17 cellular contexts compared by ENCODE assay signal in genomic region chr18:75229437-75229836, GRCh38. TPM values are rescaled to one million over a fixed set of nuclear protein-coding genes. Genes with fewer than 3 reads are reported as not detected.
A peak's percentile ranks its signal among the peaks of the same experiment; 100 is the strongest.
DNase-seq lines count a peak whose midpoint lies in the region; ATAC-seq and TF ChIP-seq lines count a peak whose summit lies in the region.
"Had no signal": no experiment of that assay in that cellular context is flagged by ENCODE, and none has a peak within 500 bp of the region (broad histone marks: within the 10 kb centered on the region; RNA-seq: fewer than 3 reads in every experiment).

No MANE protein-coding gene starts in this region.

- TF ChIP-seq POLR2A in spleen (IDR thresholded peaks at IDR 0.05) = no peak

- H3K9me3 Mint-ChIP-seq in mesothelial cell of epicardium = no peaks in the 10 kb centered on the region
- H3K9me3 Mint-ChIP-seq: CD4-positive, alpha-beta memory T cell had no signal

- peak overlapping the region; percentile 63 for H3K27ac ChIP-seq in left ventricle myocardium inferior (replicated peaks)
- peak overlapping the region in 3 of 8 donors; percentile 5 to 14 (median 6) for H3K27ac ChIP-seq in spleen
- H3K27ac ChIP-seq: A549 had no signal

- peak overlapping the region; percentile 72 for H3K27ac Mint-ChIP-seq in mesothelial cell of epicardium

- peaks cover 79% of the 10 kb centered on the region for H3K4me1 Mint-ChIP-seq in mesothelial cell of epicardium

- H3K4me3 ChIP-seq in left ventricle myocardium inferior = no peak overlapping the region
- no peak overlapping the region for H3K4me3 ChIP-seq in spleen
- H3K4me3 ChIP-seq: A549, K562 had no signal

- TF ChIP-seq CTCF in left ventricle myocardium inferior (IDR thresholded peaks at IDR 0.05; ENCODE audit: borderline replicate concordance) = no peak
- no peak for TF ChIP-seq CTCF in mesothelial cell of epicardium (IDR thresholded peaks at IDR 0.05; ENCODE audit: unreplicated experiment)
- TF ChIP-seq CTCF in spleen (IDR thresholded peaks at IDR 0.05 in 8 of 11, conservative IDR thresholded peaks at IDR 0.05 in 3 of 11) = no peak

- H3K4me3 Mint-ChIP-seq in mesothelial cell of epicardium = no peak overlapping the region

- H3K36me3 ChIP-seq in left ventricle myocardium inferior (no peaks in the 10 kb centered on the region), spleen (no peaks in the 10 kb centered on the region)

- H3K4me1 ChIP-seq in left ventricle myocardium inferior = peaks cover 58% of the 10 kb centered on the region
- H3K4me1 ChIP-seq in spleen = peaks cover 6 to 81% (median 40%) of the 10 kb centered on the region in 6 donors

- H3K36me3 Mint-ChIP-seq in mesothelial cell of epicardium = peaks cover 5% of the 10 kb centered on the region

- ATAC-seq in left cardiac atrium (no peak), HG03520 (IDR thresholded peaks at IDR 0.05; ENCODE audit: unreplicated experiment) (no peak)
- ATAC-seq: A549, K562, Panc1 had no signal

- H3K27me3 Mint-ChIP-seq in mesothelial cell of epicardium (ENCODE audit: low read depth) = no peaks in the 10 kb centered on the region
- H3K27me3 Mint-ChIP-seq: CD4-positive, alpha-beta memory T cell had no signal

- WGBS in spleen, 5 donors = 87 to 91% (median 89%) methylated on average over 8 of the region's 8 CpGs

- intact Hi-C loops in left ventricle myocardium inferior (cut with micrococcal nuclease) (no loop called here), left cardiac atrium (cut with DNase I) (no loop called here), spleen (cut with DNase I; ENCODE audit: low total_unique reads) (no loop called here)

- H3K9me3 ChIP-seq in left ventricle myocardium inferior (replicated peaks) (no peaks in the 10 kb centered on the region), spleen (no peaks in the 10 kb centered on the region)
- H3K9me3 ChIP-seq: A549 had no signal

- DNase-seq in left ventricle myocardium inferior = no peak
- DNase-seq in left cardiac atrium = no peak
- DNase-seq in mesothelial cell of epicardium (ENCODE audit: low spot score in 2 of 2, unreplicated experiment in 2 of 2) = no peak
- peak; percentile 71 for DNase-seq in spleen
- no peak for DNase-seq in amygdala (lab: John Stamatoyannopoulos, UW)
- DNase-seq in NCI-H446 treated with DMSO at 0.1 percent for 48 hours (lab: John Stamatoyannopoulos, UW) = no peak
- DNase-seq: CD4-positive, alpha-beta memory T cell; DMS53; NCI-H1092 treated with DMSO at 0.1 percent for 48 hours; NCI-H146; NCI-H2029 treated with DMSO at 0.1 percent for 48 hours; NCI-H2171; NCI-H446 had no signal

- no peaks in the 10 kb centered on the region for H3K27me3 ChIP-seq in left ventricle myocardium inferior (ENCODE audit: low read depth)
- H3K27me3 ChIP-seq in spleen (replicated peaks in 1 of 7) = no peaks in the 10 kb centered on the region

RNA-seq across cellular contexts. Expression of gene TSHZ1, which starts 18.8 kb away (rescaled TPM):
- total RNA-seq in left ventricle myocardium inferior (24.6 TPM), left cardiac atrium (10 to 100 TPM; 14.0 to 22.6 TPM), mesothelial cell of epicardium (48.6 to 50.6 TPM (median 50.0 TPM) in 3 replicates), spleen (10 to 100 TPM; 14.9 to 26.4 (median 19.7) TPM)
- 1 to 10 TPM; 4.1 to 6.1 (median 4.2) TPM for polyA plus RNA-seq in spleen

RNA-seq across cellular contexts. Expression of gene PTGR3, which starts 20.5 kb away (rescaled TPM):
- total RNA-seq in left ventricle myocardium inferior (77.3 TPM), left cardiac atrium (10 to 100 TPM; 33.8 to 51.1 TPM), mesothelial cell of epicardium (47.0 to 52.6 TPM (median 52.1 TPM) in 3 replicates), spleen (10 to 100 TPM; 23.6 to 43.8 (median 36.7) TPM)
- 10 to 100 TPM; 11.1 to 16.8 (median 12.3) TPM for polyA plus RNA-seq in spleen
